Comparison of ENCODE assay signal across 1 cellular context in genomic region chr11:59841514-59841913, GRCh38.
TF ChIP-seq lines count a peak whose summit lies in the region.

No MANE protein-coding gene starts in this region.

TF ChIP-seq in K562, 482 proteins besides CTCF, POLR2A, EP300 and RAD21:
- TF ChIP-seq PHF20 (IDR thresholded peaks at IDR 0.05; ENCODE audit: partially characterized antibody) (no peak), BACH1 (tag; IDR thresholded peaks at IDR 0.05) (no peak), RB1 (IDR thresholded peaks at IDR 0.05; ENCODE audit: low read depth) (no peak), TGIF2 (CRISPR knock-in tag; IDR thresholded peaks at IDR 0.05) (no peak), GATA2 (CRISPR knock-in tag; IDR thresholded peaks at IDR 0.05) (no peak), GABPB1 (CRISPR knock-in tag; IDR thresholded peaks at IDR 0.05) (no peak), ZNF785 (CRISPR knock-in tag; IDR thresholded peaks at IDR 0.05) (no peak), RNF219 (CRISPR knock-in tag; IDR thresholded peaks at IDR 0.05) (no peak), KLF1 (tag; IDR thresholded peaks at IDR 0.05) (no peak), HDGF (IDR thresholded peaks at IDR 0.05) (no peak), LARP7 (IDR thresholded peaks at IDR 0.05) (no peak), ATF1 (CRISPR knock-in tag; IDR thresholded peaks at IDR 0.05) (no peak), ATF1 (tag; IDR thresholded peaks at IDR 0.05) (no peak)
- TF ChIP-seq, protein P1, sequence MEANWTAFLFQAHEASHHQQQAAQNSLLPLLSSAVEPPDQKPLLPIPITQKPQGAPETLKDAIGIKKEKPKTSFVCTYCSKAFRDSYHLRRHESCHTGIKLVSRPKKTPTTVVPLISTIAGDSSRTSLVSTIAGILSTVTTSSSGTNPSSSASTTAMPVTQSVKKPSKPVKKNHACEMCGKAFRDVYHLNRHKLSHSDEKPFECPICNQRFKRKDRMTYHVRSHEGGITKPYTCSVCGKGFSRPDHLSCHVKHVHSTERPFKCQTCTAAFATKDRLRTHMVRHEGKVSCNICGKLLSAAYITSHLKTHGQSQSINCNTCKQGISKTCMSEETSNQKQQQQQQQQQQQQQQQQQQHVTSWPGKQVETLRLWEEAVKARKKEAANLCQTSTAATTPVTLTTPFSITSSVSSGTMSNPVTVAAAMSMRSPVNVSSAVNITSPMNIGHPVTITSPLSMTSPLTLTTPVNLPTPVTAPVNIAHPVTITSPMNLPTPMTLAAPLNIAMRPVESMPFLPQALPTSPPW (CRISPR knock-in tag; IDR thresholded peaks at IDR 0.05): no peak
TF ChIP-seq in K562: peak in this region for 0.
